ENCODE assay signal across 16 cellular contexts in the genomic region with DNA sequence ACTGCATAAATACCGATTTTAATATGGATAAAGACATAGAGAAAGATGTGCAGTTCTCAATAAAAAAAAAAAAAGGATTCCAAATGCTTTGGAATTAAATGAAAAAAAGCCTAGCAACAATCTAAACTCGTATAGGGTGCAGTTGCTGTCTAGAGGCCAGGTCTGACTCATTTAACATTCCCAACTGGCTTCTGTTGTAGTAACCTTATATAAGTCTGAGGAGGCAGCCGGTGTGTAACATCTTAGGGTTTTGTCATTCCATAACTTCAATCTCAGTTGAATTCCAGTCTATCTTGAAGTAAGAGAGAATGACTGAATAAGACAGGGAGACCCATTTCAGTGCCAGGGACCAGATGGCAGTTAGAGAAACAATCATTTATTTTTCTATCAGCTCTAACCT. TPM values are rescaled to one million over a fixed set of nuclear protein-coding genes. Genes with fewer than 3 reads are reported as not detected.
DNase-seq lines count a peak whose midpoint lies in the region; ATAC-seq, FAIRE-seq and TF ChIP-seq lines count a peak whose summit lies in the region.
"Had no signal": no experiment of that assay in that cellular context is flagged by ENCODE, and none has a peak within 500 bp of the region (broad histone marks: within the 10 kb centered on the region; RNA-seq: fewer than 3 reads in every experiment).

No MANE protein-coding gene starts in this region.

- intact Hi-C loops in K562 (cut with micrococcal nuclease) = no loop called here

- peaks cover 16% of the 10 kb centered on the region; the same call in 2 of the 3 replicates for H3K36me3 ChIP-seq in K562 (ENCODE audit: control insufficient read depth, insufficient read depth, low read length)
- H3K36me3 ChIP-seq: suprapubic skin had no signal

- no peak overlapping the region for H2AFZ ChIP-seq in K562 (ENCODE audit: low read depth, low read length)

- TF ChIP-seq EP300 in K562 (IDR thresholded peaks at IDR 0.05; ENCODE audit: low read length) = no peak

- in situ Hi-C loops in K562 (cut with MboI) = no loop called here

- H3K79me2 ChIP-seq in K562 (ENCODE audit: control insufficient read depth, insufficient read depth, low read length) = peaks cover 100% of the 10 kb centered on the region

- BruUV-seq in K562 (replicated peaks; lab: Mats Ljungman, UMichigan) = no TSS peak

- TF ChIP-seq POLR2A in K562 (conservative IDR thresholded peaks at IDR 0.05) = no peak

- H3K9ac ChIP-seq in K562 (ENCODE audit: insufficient read depth in 1 of 2, low read depth in 2 of 2, low read length in 2 of 2) = peak overlapping the region in 1 of 2 experiments; percentile 82; a peak in 2 of 4 replicates

- 2% methylated on average over 3 of the region's 3 CpGs for WGBS in K562 (ENCODE audit: insufficient coverage, low coverage, missing lambda C conversion rate)

- H3K4me3 ChIP-seq in K562 = peak overlapping the region; percentile 15; the same call in 1 of the 2 replicates
- H3K4me3 ChIP-seq: suprapubic skin had no signal

- peak; percentile 48 for DNase-seq in AG08396 (ENCODE audit: low spot score)
- DNase-seq in HS-5 (ENCODE audit: low read depth) = peak; percentile 51
- peak in 2 of 4 experiments; percentile 27 to 43 for DNase-seq in K562 (ENCODE audit: extremely low read depth in 1 of 4, low spot score in 3 of 4)
- peak; percentile 36 for DNase-seq in inferior parietal cortex (ENCODE audit: extremely low spot score)
- DNase-seq in stimulated activated CD4-positive, alpha-beta T cell treated with anti-CD3 and anti-CD28 coated beads, Interleukin-2, amount 100 ng/mL, for 48 hours = no peak
- DNase-seq in NCI-H2171 (lab: John Stamatoyannopoulos, UW) = no peak
- no peak for DNase-seq in HT-29 (ENCODE audit: low spot score)
- DNase-seq: activated CD8-positive, alpha-beta memory T cell treated with anti-CD3 and anti-CD28 coated beads for 24 hours; activated naive CD8-positive, alpha-beta T cell treated with anti-CD3 and anti-CD28 coated beads, Interleukin-2, amount 10 ng/mL, durations not matched to agents 7 days and 5 days; Calu3; kidney glomerular epithelial cell; NCI-H1417; T-cell had no signal

- no peaks in the 10 kb centered on the region for H3K9me3 ChIP-seq in K562 (replicated peaks; ENCODE audit: control insufficient read depth, insufficient read depth, low read depth, low read length)
- H3K9me3 ChIP-seq: suprapubic skin had no signal

- ATAC-seq in K562 = peak; percentile 20
- no peak for ATAC-seq in HG02870 (IDR thresholded peaks at IDR 0.05; ENCODE audit: unreplicated experiment)
- ATAC-seq: T-cell had no signal

- no peak for TF ChIP-seq RAD21 in K562 (CRISPR knock-in tag; conservative IDR thresholded peaks at IDR 0.05 in 1 of 2, IDR thresholded peaks at IDR 0.05 in 1 of 2)

- peak overlapping the region; percentile 73 for H3K4me2 ChIP-seq in K562 (ENCODE audit: insufficient read depth, low read length)

- peaks cover 12 to 38% of the 10 kb centered on the region in 2 experiments for H3K4me1 ChIP-seq in K562 (replicated peaks in 1 of 2; ENCODE audit: control insufficient read depth in 2 of 2, insufficient read depth in 2 of 2, low read length in 2 of 2)

- H4K20me1 ChIP-seq in K562 (replicated peaks; ENCODE audit: control insufficient read depth, insufficient read depth, low read length) = 0 out of 2 replicates have a peak, but pooled peaks cover 9% of the 10 kb centered on the region

- POLR2A ChIA-PET in K562 (lab: Yijun Ruan, JAX) = no interaction called here

- FAIRE-seq in K562 (lab: Jason Lieb, UNC) = no peak
- FAIRE-seq: GM12892 had no signal

- no peaks in the 10 kb centered on the region for H3K9me1 ChIP-seq in K562 (ENCODE audit: control insufficient read depth, insufficient read depth, low read length)

- H3K27me3 ChIP-seq in K562 (ENCODE audit: control insufficient read depth in 2 of 2, insufficient read depth in 2 of 2, low read length in 2 of 2) = no peaks in the 10 kb centered on the region
- H3K27me3 ChIP-seq: suprapubic skin had no signal

- CTCF ChIA-PET in K562 (lab: Yijun Ruan, JAX; ENCODE audit: low intra/inter-chr PET ratio) = no interaction called here

- no peak for TF ChIP-seq CTCF in K562 (IDR thresholded peaks at IDR 0.05 in 2 of 3, conservative IDR thresholded peaks at IDR 0.05 in 1 of 3; ENCODE audit: insufficient read depth in 2 of 3, low read depth in 1 of 3, low read length in 3 of 3)

- peak overlapping the region; percentile 96 for H3K27ac ChIP-seq in K562 (ENCODE audit: extremely low read depth, low read depth, low read length)
- H3K27ac ChIP-seq: suprapubic skin had no signal

TF ChIP-seq in K562, 482 proteins besides CTCF, POLR2A, EP300 and RAD21:
- TF ChIP-seq TRIM24 (IDR thresholded peaks at IDR 0.05) (no peak), RFX1 (IDR thresholded peaks at IDR 0.05) (0 out of 2 replicates have a peak, but pooled peaks have one; percentile 8), SRF (CRISPR knock-in tag; IDR thresholded peaks at IDR 0.05) (0 out of 4 replicates have a peak, but pooled peaks of 1 of the 2 experiments have one; percentile 34), FOSL1 (tag; conservative IDR thresholded peaks at IDR 0.05) (0 out of 2 replicates have a peak, but pooled peaks have one; percentile 17)

RNA-seq across cellular contexts. Expression of a gene that starts 6.5 kb away (rescaled TPM):
- 50.4 and 117 TPM in 2 replicates for total RNA-seq in K562 (2011; cell fraction: chromatin; rRNA removed; ENCODE audit: low replicate concordance)
- 19.3 and 30.0 TPM in 2 replicates for total RNA-seq in K562 (2011; cell fraction: nucleolus; rRNA removed)
- total RNA-seq in K562 (2011; cell fraction: nucleoplasm; rRNA removed) = 62.3 and 77.0 TPM in 2 replicates
- total RNA-seq in K562 (2014; rRNA removed) (189 and 206 TPM in 2 replicates), K562 (2014; rRNA removed; fragmentation: Illumina TruSeq; extraction: Trizol) (217 and 246 TPM in 2 replicates), K562 (2015; rRNA removed; fragmentation: Illumina TruSeq; extraction: Trizol) (170 and 178 TPM in 2 replicates), K562 (2021) (121 and 134 TPM in 2 replicates)
- polyA plus RNA-seq in K562 (2011; rRNA removed) (144 and 233 TPM in 2 replicates), K562 (2014; fragmentation: Illumina TruSeq; extraction: Trizol) (218 and 276 TPM in 2 replicates), K562 (2014; fragmentation: Nextera tagmentation; extraction: Ambion mirVana) (100 to 1,000 TPM; 423 to 476 TPM), K562 (2014; rRNA removed) (219 and 232 TPM in 2 replicates)
- polyA plus RNA-seq in K562 (2011; cell fraction: cytosol; rRNA removed) = 29.7 and 71.9 TPM in 2 replicates
- polyA plus RNA-seq in K562 (2011; cell fraction: nucleus; rRNA removed) = 20.8 and 35.1 TPM in 2 replicates
- 84.4 and 141 TPM in 2 replicates for polyA plus RNA-seq in K562 (2012)
- polyA minus RNA-seq in K562 (2011; rRNA and poly(A)+ RNA removed) = 144 and 152 TPM in 2 replicates
- polyA minus RNA-seq in K562 (2011; cell fraction: cytosol; rRNA and poly(A)+ RNA removed) = 32.6 and 52.1 TPM in 2 replicates
- polyA minus RNA-seq in K562 (2011; cell fraction: nucleus; rRNA and poly(A)+ RNA removed) = 60.0 and 103 TPM in 2 replicates
- 38.4 and 65.7 TPM in 2 replicates for total RNA-seq in HT-29 (2014; rRNA removed; shearing (Covaris generic))

RNA-seq across cellular contexts. Expression of a gene that starts 7.3 kb away (rescaled TPM):
- total RNA-seq in K562 (2011; cell fraction: chromatin; rRNA removed; ENCODE audit: low replicate concordance) = 5.4 and 9.8 TPM in 2 replicates
- 6.3 and 10.8 TPM in 2 replicates for total RNA-seq in K562 (2011; cell fraction: nucleolus; rRNA removed)
- total RNA-seq in K562 (2011; cell fraction: nucleoplasm; rRNA removed) = 12.2 and 14.2 TPM in 2 replicates
- total RNA-seq in K562 (2014; rRNA removed) (1.6 and 2.2 TPM in 2 replicates), K562 (2014; rRNA removed; fragmentation: Illumina TruSeq; extraction: Trizol) (3.5 and 4.3 TPM in 2 replicates), K562 (2015; rRNA removed; fragmentation: Illumina TruSeq; extraction: Trizol) (1.7 TPM in 2 replicates), K562 (2021) (2.2 and 2.8 TPM in 2 replicates)
- polyA plus RNA-seq in K562 (2011; rRNA removed) (3.9 and 8.9 TPM in 2 replicates), K562 (2014; fragmentation: Illumina TruSeq; extraction: Trizol) (2.4 and 3.8 TPM in 2 replicates), K562 (2014; fragmentation: Nextera tagmentation; extraction: Ambion mirVana) (1 to 10 TPM; 9.5 to 9.9 TPM), K562 (2014; rRNA removed) (1.6 and 1.9 TPM in 2 replicates)
- 0.94 and 1.4 TPM in 2 replicates for polyA plus RNA-seq in K562 (2011; cell fraction: cytosol; rRNA removed)
- polyA plus RNA-seq in K562 (2011; cell fraction: nucleus; rRNA removed) = 0.94 and 1.00 TPM in 2 replicates
- polyA plus RNA-seq in K562 (2012) = 2.3 and 2.5 TPM in 2 replicates
- 2.9 and 4.8 TPM in 2 replicates for polyA minus RNA-seq in K562 (2011; rRNA and poly(A)+ RNA removed)
- polyA minus RNA-seq in K562 (2011; cell fraction: cytosol; rRNA and poly(A)+ RNA removed) = 2.4 and 2.6 TPM in 2 replicates
- polyA minus RNA-seq in K562 (2011; cell fraction: nucleus; rRNA and poly(A)+ RNA removed) = 4.0 and 6.8 TPM in 2 replicates
- 0.38 and 0.42 TPM in 2 replicates for total RNA-seq in HT-29 (2014; rRNA removed; shearing (Covaris generic))

Comparison
In these comparisons a context has a peak if more than half of its experiments do, and no peak if none do; other contexts are left out.
1. DNase-seq: peak in AG08396 (single experiment), HS-5 (single experiment) and inferior parietal cortex (single experiment); none in stimulated activated CD4-positive, alpha-beta T cell treated with anti-CD3 and anti-CD28 coated beads, Interleukin-2, amount 100 ng/mL, for 48 hours (0 of 2), NCI-H2171 (single experiment) and HT-29 (single experiment).